ENCODE assay signal across 8 cellular contexts in the genomic region with DNA sequence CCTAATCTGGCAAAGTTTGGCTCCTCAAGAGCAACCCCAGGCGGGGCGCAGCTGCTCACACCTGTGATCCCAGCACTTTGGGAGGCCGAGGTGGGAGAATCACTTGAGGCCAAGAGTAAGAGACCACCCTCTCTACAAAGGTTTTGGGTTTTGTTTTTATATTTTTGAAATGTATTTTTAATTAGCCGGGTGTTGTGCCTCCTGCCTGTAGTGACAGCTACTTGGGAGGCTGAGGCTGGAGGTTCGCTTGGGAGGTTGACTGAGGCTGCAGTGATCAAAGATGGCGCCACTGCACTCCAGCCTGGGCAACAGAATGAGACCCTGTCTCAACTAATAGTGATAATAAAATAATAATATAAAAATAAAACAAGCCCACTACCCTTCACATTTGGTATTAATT. TPM values are rescaled to one million over a fixed set of nuclear protein-coding genes. Genes with fewer than 3 reads are reported as not detected.
DNase-seq lines count a peak whose midpoint lies in the region; ATAC-seq, FAIRE-seq and TF ChIP-seq lines count a peak whose summit lies in the region.

No MANE protein-coding gene starts in this region.

- FAIRE-seq in GM19239 (lab: Jason Lieb, UNC), result no peak

- no peak for TF ChIP-seq POLR2A in ovary (IDR thresholded peaks at IDR 0.05)

- CTCF ChIA-PET in CD8-positive, alpha-beta memory T cell (lab: Charles Lee), result interaction anchor here (1.0 kb wide), 2 partner anchors 14 to 28 kb away, joined by 3 read pairs; no protein-coding TSS in a partner anchor
- CTCF ChIA-PET in OCI-LY7 (lab: Charles Lee; ENCODE audit: unreplicated experiment), result no interaction called here

- H3K36me3 Mint-ChIP-seq in CD8-positive, alpha-beta memory T cell, result peaks cover 0 to 11% (median 4%) of the 10 kb centered on the region in 3 donors

- H3K27ac ChIP-seq in CD8-positive, alpha-beta memory T cell (ENCODE audit: low read depth, low read length), result peak overlapping the region; percentile 48
- no peak overlapping the region for H3K27ac ChIP-seq in OCI-LY7 (ENCODE audit: low read depth, low read length, poor library complexity, severe bottlenecking)
- H3K27ac ChIP-seq in ovary, result peak overlapping the region in 1 of 2 donors; percentile 63

- no peaks in the 10 kb centered on the region for H3K36me3 ChIP-seq in CD8-positive, alpha-beta memory T cell (ENCODE audit: insufficient read depth, low read length)
- H3K36me3 ChIP-seq in OCI-LY7 (ENCODE audit: insufficient read depth, low read length) (no peaks in the 10 kb centered on the region; the same call in 1 of the 2 replicates), ovary (no peaks in the 10 kb centered on the region)

- H3K4me3 ChIP-seq in CD8-positive, alpha-beta memory T cell (ENCODE audit: low read length), result peak overlapping the region; percentile 69
- peak overlapping the region; percentile 71 for H3K4me3 ChIP-seq in OCI-LY7 (ENCODE audit: low read depth, low read length, poor library complexity, severe bottlenecking)
- peak overlapping the region; percentile 51 for H3K4me3 ChIP-seq in epithelial cell of esophagus (ENCODE audit: low read length)
- H3K4me3 ChIP-seq in ovary, result peak overlapping the region; percentile 42

- peak overlapping the region; percentile 79 for H2AFZ ChIP-seq in OCI-LY7 (ENCODE audit: low read length)

- peaks cover 33 to 36% (median 36%) of the 10 kb centered on the region in 3 donors for H3K4me1 Mint-ChIP-seq in CD8-positive, alpha-beta memory T cell

- ATAC-seq in GM19397 (IDR thresholded peaks at IDR 0.05; ENCODE audit: unreplicated experiment) (no peak), HG02610 (IDR thresholded peaks at IDR 0.05; ENCODE audit: unreplicated experiment) (no peak), GM18873 (IDR thresholded peaks at IDR 0.05; ENCODE audit: low FRiP score, unreplicated experiment) (no peak)

- no peaks in the 10 kb centered on the region for H3K27me3 ChIP-seq in CD8-positive, alpha-beta memory T cell (ENCODE audit: insufficient read depth, low read length, poor library complexity, severe bottlenecking)
- H3K27me3 ChIP-seq in ovary, result no peaks in the 10 kb centered on the region

- intact Hi-C loops in OCI-LY7 (cut with micrococcal nuclease; ENCODE audit: unreplicated experiment) (no loop called here), ovary (cut with DNase I) (loop anchor here in 1 of 4 donors (5.0 kb wide), 1 partner anchor 128 kb away; a partner anchor contains a TSS)

- H3K27ac Mint-ChIP-seq in CD8-positive, alpha-beta memory T cell, result peak overlapping the region; percentile 66 to 85 (median 81)

- H3K9me3 Mint-ChIP-seq in CD8-positive, alpha-beta memory T cell, result no peaks in the 10 kb centered on the region

- BruUV-seq in OCI-LY7 (replicated peaks; lab: Mats Ljungman, UMichigan), result TSS peak; percentile 69

- no peaks in the 10 kb centered on the region for H3K9me2 ChIP-seq in OCI-LY7 (ENCODE audit: insufficient read depth, low read length)

- POLR2A ChIA-PET in CD8-positive, alpha-beta memory T cell (lab: Charles Lee), result interaction anchor here (1.5 kb wide), 2 partner anchors 96 to 128 kb away, joined by 3 to 23 read pairs; a partner anchor contains a TSS
- POLR2A ChIA-PET in OCI-LY7 (lab: Charles Lee), result interaction anchor here (0.7 kb wide), 1 partner anchor 8 kb away, joined by 3 read pairs; no protein-coding TSS in a partner anchor

- TF ChIP-seq CTCF in OCI-LY7 (conservative IDR thresholded peaks at IDR 0.05; ENCODE audit: low read length) (no peak), epithelial cell of esophagus (IDR thresholded peaks at IDR 0.05; ENCODE audit: insufficient read depth, low read depth, low read length, missing control alignments) (no peak), ovary (IDR thresholded peaks at IDR 0.05) (no peak)

- peak overlapping the region; percentile 98 for H3K4me2 ChIP-seq in OCI-LY7 (ENCODE audit: low read length)

- WGBS in ovary, 3 donors, result 33 to 43% (median 34%) methylated on average over 6 of the region's 6 CpGs

- no peak for TF ChIP-seq EP300 in ovary (IDR thresholded peaks at IDR 0.05)

- H3K4me1 ChIP-seq in CD8-positive, alpha-beta memory T cell (ENCODE audit: insufficient read depth, low read length), result peaks cover 27% of the 10 kb centered on the region
- peaks cover 33% of the 10 kb centered on the region for H3K4me1 ChIP-seq in OCI-LY7 (ENCODE audit: insufficient read depth, low read length, poor library complexity, severe bottlenecking)
- H3K4me1 ChIP-seq in ovary (ENCODE audit: insufficient read depth), result peaks cover 13% of the 10 kb centered on the region

- peaks cover 28% of the 10 kb centered on the region for H3K79me2 ChIP-seq in OCI-LY7 (ENCODE audit: insufficient read depth, low read depth, low read length)

- peaks cover 28% of the 10 kb centered on the region for H4K20me1 ChIP-seq in OCI-LY7 (ENCODE audit: insufficient read depth, low read length)

- peak overlapping the region; percentile 76 to 91 (median 80) for H3K4me3 Mint-ChIP-seq in CD8-positive, alpha-beta memory T cell

- no peaks in the 10 kb centered on the region for H3K9me3 ChIP-seq in CD8-positive, alpha-beta memory T cell (ENCODE audit: low read length)
- H3K9me3 ChIP-seq in OCI-LY7 (ENCODE audit: low read length) (no peaks in the 10 kb centered on the region), ovary (no peaks in the 10 kb centered on the region)

- no peak for DNase-seq in CD8-positive, alpha-beta memory T cell
- DNase-seq in OCI-LY7 (ENCODE audit: low spot score), result no peak
- no peak for DNase-seq in epithelial cell of esophagus (ENCODE audit: low read depth)
- DNase-seq in ovary, result no peak
- DNase-seq in GM19239 (ENCODE audit: insufficient read length, low spot score), result no peak

- peaks cover 5 to 8% of the 10 kb centered on the region in 2 donors for H3K27me3 Mint-ChIP-seq in CD8-positive, alpha-beta memory T cell

RNA-seq across cellular contexts. Expression of a gene that starts 0.8 kb away (rescaled TPM):
- 100 to 1,000 TPM; 189 to 192 TPM for total RNA-seq in CD8-positive, alpha-beta memory T cell
- polyA plus RNA-seq in CD8-positive, alpha-beta memory T cell, result 12.6 TPM
- total RNA-seq in OCI-LY7 (2014; rRNA removed; shearing (Covaris generic)), result 46.4 and 61.5 TPM in 2 replicates
- 127 and 132 TPM in 2 replicates for total RNA-seq in OCI-LY7 (2022)
- total RNA-seq in ovary, result 100 to 1,000 TPM in 2 of 7 donors, 10 to 100 TPM in 5; 73.8 to 104 (median 98.3) TPM
- 10 to 100 TPM; 28.1 to 86.3 TPM for polyA plus RNA-seq in ovary
